Comparison of ENCODE assay signal across 8 cellular contexts in genomic region chr13:24053505-24054251, GRCh38.
A peak's percentile ranks its signal among the peaks of the same experiment; 100 is the strongest.
DNase-seq lines count a peak whose midpoint lies in the region; ATAC-seq and TF ChIP-seq lines count a peak whose summit lies in the region.

No MANE protein-coding gene starts in this region.

- no peaks in the 10 kb centered on the region for H3K9me3 Mint-ChIP-seq in activated T-cell treated with anti-CD3 and anti-CD28 coated beads, Interleukin-2, amount 50 U/mL, for 4 hours

- H3K9ac ChIP-seq in OCI-LY1 (ENCODE audit: low read length) = no peak overlapping the region

- H3F3A ChIP-seq in OCI-LY1 (ENCODE audit: insufficient read depth, low read length) = no peaks in the 10 kb centered on the region

- no peak for TF ChIP-seq POLR2A in transverse colon (IDR thresholded peaks at IDR 0.05)

- TF ChIP-seq EP300 in transverse colon (IDR thresholded peaks at IDR 0.05; ENCODE audit: low read depth) = no peak

- H3K9me3 ChIP-seq in OCI-LY1 (ENCODE audit: low read length) = no peaks in the 10 kb centered on the region
- H3K9me3 ChIP-seq in osteoblast (ENCODE audit: low read depth, low read length) = no peaks in the 10 kb centered on the region
- no peaks in the 10 kb centered on the region for H3K9me3 ChIP-seq in transverse colon

- 45 to 58% methylated on average over 4 to 9 of the region's 9 CpGs for WGBS in transverse colon (ENCODE audit: low coverage in 1 of 2), 2 donors

- H3K4me1 Mint-ChIP-seq in activated T-cell treated with anti-CD3 and anti-CD28 coated beads, Interleukin-2, amount 50 U/mL, for 4 hours (ENCODE audit: low read depth) = peaks cover 5% of the 10 kb centered on the region

- DNase-seq in COLO668 (lab: John Stamatoyannopoulos, UW; ENCODE audit: unreplicated experiment) (peak; percentile 87), HL-60 (ENCODE audit: low read depth in 1 of 2, low spot score in 1 of 2) (peak in 1 of 2 experiments; percentile 60), fibroblast of the aortic adventitia (ENCODE audit: low read depth) (peak; percentile 65), osteoblast (ENCODE audit: insufficient read length, low spot score, missing footprints) (peak; percentile 79), transverse colon (peak; percentile 72)
- DNase-seq in activated T-cell treated with anti-CD3 and anti-CD28 coated beads, Interleukin-2, amount 50 U/mL, for 4 hours = peak; percentile 46

- H3K27me3 Mint-ChIP-seq in activated T-cell treated with anti-CD3 and anti-CD28 coated beads, Interleukin-2, amount 50 U/mL, for 4 hours (ENCODE audit: low read depth) = peaks cover 5% of the 10 kb centered on the region

- H3K4me3 Mint-ChIP-seq in activated T-cell treated with anti-CD3 and anti-CD28 coated beads, Interleukin-2, amount 50 U/mL, for 4 hours = no peak overlapping the region

- H3K36me3 ChIP-seq in OCI-LY1 (ENCODE audit: insufficient read depth, low read length) (no peaks in the 10 kb centered on the region), osteoblast (ENCODE audit: insufficient read depth, low read length) (no peaks in the 10 kb centered on the region), transverse colon (no peaks in the 10 kb centered on the region)

- H2AFZ ChIP-seq in OCI-LY1 (ENCODE audit: low read length) (no peak overlapping the region), osteoblast (ENCODE audit: low read length) (no peak overlapping the region)

- no peak overlapping the region for H3K4me2 ChIP-seq in OCI-LY1 (ENCODE audit: low read length)
- H3K4me2 ChIP-seq in osteoblast (ENCODE audit: insufficient read depth, low read length) = peak overlapping the region; percentile 61

- H3K36me3 Mint-ChIP-seq in activated T-cell treated with anti-CD3 and anti-CD28 coated beads, Interleukin-2, amount 50 U/mL, for 4 hours (ENCODE audit: insufficient read depth) = no peaks in the 10 kb centered on the region

- H3K4me1 ChIP-seq in OCI-LY1 (ENCODE audit: insufficient read depth, low read length, severe bottlenecking) (no peaks in the 10 kb centered on the region), osteoblast (ENCODE audit: insufficient read depth, low read length) (peaks cover 21% of the 10 kb centered on the region), transverse colon (peaks cover 5 to 21% (median 14%) of the 10 kb centered on the region in 4 donors)

- intact Hi-C loops in transverse colon (cut with DNase I; ENCODE audit: low total_unique reads) = no loop called here

- no peaks in the 10 kb centered on the region for H3K9me2 ChIP-seq in OCI-LY1 (ENCODE audit: low read depth, low read length)

- H3K4me3 ChIP-seq in HL-60 (replicated peaks; ENCODE audit: insufficient read depth, low read length) (no peak overlapping the region), OCI-LY1 (ENCODE audit: low read depth, low read length, poor library complexity, severe bottlenecking) (no peak overlapping the region), fibroblast of the aortic adventitia (ENCODE audit: low read depth, low read length) (no peak overlapping the region), osteoblast (ENCODE audit: insufficient read depth, low read length) (no peak overlapping the region), transverse colon (no peak overlapping the region)

- in situ Hi-C loops in transverse colon (cut with MboI; ENCODE audit: low pct_ligation_motif_present in 1 of 4, low pct_unique_long_range_greater_than_20kb in 1 of 4, low sequenced_read_pairs in 3 of 4) = loop anchor here in 2 of 4 donors (10.0 kb wide), 2 partner anchors 161 to 171 kb away; no protein-coding TSS in a partner anchor

- TF ChIP-seq CTCF in HL-60 (IDR thresholded peaks at IDR 0.05; ENCODE audit: insufficient read depth, low read length) (peak; percentile 50), OCI-LY1 (IDR thresholded peaks at IDR 0.05; ENCODE audit: low read length) (peak; percentile 68), fibroblast of the aortic adventitia (IDR thresholded peaks at IDR 0.05; ENCODE audit: insufficient read depth, low read length) (peak; percentile 77), osteoblast (IDR thresholded peaks at IDR 0.05; ENCODE audit: extremely low read depth, low read depth, low read length) (peak; percentile 63), transverse colon (IDR thresholded peaks at IDR 0.05) (peak; percentile 69 to 84 (median 70))

- no peak overlapping the region for H3K27ac ChIP-seq in HL-60 (replicated peaks)
- no peak overlapping the region for H3K27ac ChIP-seq in OCI-LY1 (ENCODE audit: low read depth, low read length, poor library complexity, severe bottlenecking)
- no peak overlapping the region for H3K27ac ChIP-seq in osteoblast (ENCODE audit: low read depth, low read length)
- H3K27ac ChIP-seq in transverse colon = peak overlapping the region; percentile 27 to 75 (median 56)

- peak; percentile 85 for ATAC-seq in GM19397 (IDR thresholded peaks at IDR 0.05; ENCODE audit: unreplicated experiment)
- peak; percentile 93 to 95 for ATAC-seq in activated T-cell treated with anti-CD3 and anti-CD28 coated beads, Interleukin-2, amount 50 U/mL, for 4 hours

- H3K79me2 ChIP-seq in OCI-LY1 (ENCODE audit: insufficient read depth, low read length) (no peaks in the 10 kb centered on the region), osteoblast (ENCODE audit: insufficient read depth, low read length) (no peaks in the 10 kb centered on the region)

- H4K20me1 ChIP-seq in OCI-LY1 (ENCODE audit: insufficient read depth, low read length) = no peaks in the 10 kb centered on the region
- no peaks in the 10 kb centered on the region for H4K20me1 ChIP-seq in osteoblast (ENCODE audit: insufficient read depth, low read length)

- H3K27me3 ChIP-seq in HL-60 (ENCODE audit: insufficient read depth, poor library complexity, severe bottlenecking) (peaks cover 3% of the 10 kb centered on the region), OCI-LY1 (ENCODE audit: insufficient read depth, low read length) (no peaks in the 10 kb centered on the region), osteoblast (ENCODE audit: insufficient read depth, low read length) (peaks cover 4% of the 10 kb centered on the region), transverse colon (no peaks in the 10 kb centered on the region)

Comparison
In these comparisons a context has a peak if more than half of its experiments do, and no peak if none do; other contexts are left out.
1. H3K27ac ChIP-seq: peak in transverse colon (4 of 4); none in HL-60 (single experiment), OCI-LY1 (single experiment) and osteoblast (single experiment).
2. Peak in every context shown above with its lines, with median percentiles within 50 percentile points of each other: CTCF ChIP-seq.